Comparison of ENCODE assay signal across 1 cellular context in the genomic region with DNA sequence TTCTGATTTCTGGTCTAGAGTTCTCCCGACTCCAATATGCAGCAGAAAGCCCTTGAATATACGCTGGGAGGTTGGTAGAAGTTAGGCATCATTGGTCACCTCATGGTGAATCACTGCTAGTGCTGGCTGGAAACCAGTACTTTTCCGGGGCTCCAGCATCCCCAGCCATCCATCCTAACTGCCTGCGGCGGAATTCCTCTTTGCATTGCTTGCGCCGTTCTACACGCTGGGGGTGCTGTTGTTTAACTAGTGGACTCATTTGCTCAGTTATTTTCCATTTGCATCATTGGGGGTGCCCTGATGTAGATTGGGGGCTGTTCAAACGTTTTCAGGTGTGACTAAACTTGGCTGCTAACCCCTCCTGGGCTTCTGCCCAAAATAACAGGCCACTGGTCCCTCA.
TF ChIP-seq lines count a peak whose summit lies in the region.

No MANE protein-coding gene starts in this region.

TF ChIP-seq in H1, 55 proteins besides CTCF, POLR2A, EP300 and RAD21:
- TF ChIP-seq SP1 (IDR thresholded peaks at IDR 0.05; ENCODE audit: low read depth, low read length) (peak; percentile 51), TEAD4 (IDR thresholded peaks at IDR 0.05; ENCODE audit: low read depth, low read length) (peak; percentile 63; the same call in 1 of the 2 replicates), CREB1 (IDR thresholded peaks at IDR 0.05) (no peak)
